In the genomic region with DNA sequence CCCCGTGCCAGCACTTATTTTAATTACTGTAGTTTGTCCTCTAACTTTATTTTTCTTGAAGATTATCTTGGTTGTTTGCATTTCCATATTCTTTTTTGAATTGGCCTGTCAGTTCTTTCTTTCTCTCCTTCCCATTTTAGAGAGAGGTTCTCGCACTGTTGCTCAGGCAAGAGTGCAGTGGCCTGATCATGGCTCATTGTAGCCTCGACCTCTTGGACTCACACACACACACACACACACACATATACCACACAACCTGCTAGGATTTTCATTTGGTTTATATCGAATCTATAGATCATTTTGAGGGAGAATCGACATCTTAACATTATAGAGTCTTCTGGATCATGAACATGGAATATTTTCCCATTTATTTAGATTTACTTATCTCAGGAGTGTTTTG, we compare ENCODE assay signal across 25 cellular contexts. TPM values are rescaled to one million over a fixed set of nuclear protein-coding genes. Genes with fewer than 3 reads are reported as not detected.
DNase-seq lines count a peak whose midpoint lies in the region; ATAC-seq and TF ChIP-seq lines count a peak whose summit lies in the region.
"Had no signal": no experiment of that assay in that cellular context is flagged by ENCODE, and none has a peak within 500 bp of the region (broad histone marks: within the 10 kb centered on the region; RNA-seq: fewer than 3 reads in every experiment).

No MANE protein-coding gene starts in this region.

- intact Hi-C loops in activated CD4-positive, alpha-beta T cell treated with anti-CD3 and anti-CD28 coated beads for 36 hours (cut with DNase I, micrococcal nuclease): no loop called here

- peaks cover 69% of the 10 kb centered on the region for H3K4me1 Mint-ChIP-seq in activated CD4-positive, alpha-beta T cell treated with anti-CD3 and anti-CD28 coated beads for 36 hours
- H3K4me1 Mint-ChIP-seq in GM23338 (peaks cover 66% of the 10 kb centered on the region), brain (peaks cover 75% of the 10 kb centered on the region)
- H3K4me1 Mint-ChIP-seq in natural killer cell treated with Interleukin-12 subunit alpha and Interleukin-12 subunit beta and Interleukin-15 and Interleukin-18, amount 100 ng/mL, for 72 hours (ENCODE audit: low read depth in 2 of 2): peaks cover 44 to 48% of the 10 kb centered on the region in 2 donors

- no peak for ATAC-seq in activated CD4-positive, alpha-beta T cell treated with anti-CD3 and anti-CD28 coated beads for 36 hours
- ATAC-seq in GM23338 (no peak), HG02642 (IDR thresholded peaks at IDR 0.05; ENCODE audit: poor library complexity, unreplicated experiment) (no peak)
- ATAC-seq in natural killer cell treated with Interleukin-12 subunit alpha and Interleukin-12 subunit beta and Interleukin-15 and Interleukin-18, amount 100 ng/mL, for 72 hours: no peak
- ATAC-seq: naive thymus-derived CD8-positive, alpha-beta T cell; SK-N-SH treated with all-trans-retinoic acid at 6 μM for 48 hours had no signal

- DNase-seq in activated CD4-positive, alpha-beta T cell treated with anti-CD3 and anti-CD28 coated beads for 36 hours: no peak
- DNase-seq in activated CD4-positive, alpha-beta T cell treated with anti-CD3 and anti-CD28 coated beads for 4 hours: no peak
- DNase-seq in GM23338 (ENCODE audit: low spot score) (no peak), NCI-H128 (lab: John Stamatoyannopoulos, UW; ENCODE audit: unreplicated experiment) (no peak)
- DNase-seq in natural killer cell treated with Interleukin-12 subunit alpha and Interleukin-12 subunit beta and Interleukin-15 and Interleukin-18, amount 100 ng/mL, for 72 hours (ENCODE audit: low spot score): no peak
- no peak for DNase-seq in activated CD4-positive, alpha-beta T cell treated with anti-CD3 and anti-CD28 coated beads, Interleukin-2, amount 50 U/mL, for 1 hour
- DNase-seq: 8988T; activated gamma-delta T cell; AML-193; effector memory CD4-positive, alpha-beta T cell; esophagus squamous epithelium; kidney glomerular epithelial cell; mesendoderm; naive thymus-derived CD8-positive, alpha-beta T cell; NCI-H1436; NCI-H526; posterior cingulate gyrus; stimulated activated naive CD4-positive, alpha-beta T cell treated with Interleukin-2 at 50 U/mL for 16 hours; T1000; upper lobe of left lung had no signal

- POLR2A ChIA-PET in activated CD4-positive, alpha-beta T cell treated with anti-CD3 and anti-CD28 coated beads for 36 hours (lab: Charles Lee): no interaction called here

- H3K27me3 Mint-ChIP-seq in activated CD4-positive, alpha-beta T cell treated with anti-CD3 and anti-CD28 coated beads for 36 hours: no peaks in the 10 kb centered on the region
- peaks cover 6% of the 10 kb centered on the region for H3K27me3 Mint-ChIP-seq in GM23338 (ENCODE audit: insufficient read depth, low read depth, poor library complexity)
- H3K27me3 Mint-ChIP-seq in brain: no peaks in the 10 kb centered on the region
- H3K27me3 Mint-ChIP-seq in natural killer cell treated with Interleukin-12 subunit alpha and Interleukin-12 subunit beta and Interleukin-15 and Interleukin-18, amount 100 ng/mL, for 72 hours: no peaks in the 10 kb centered on the region
- H3K27me3 Mint-ChIP-seq: naive thymus-derived CD8-positive, alpha-beta T cell had no signal

- peaks cover 46% of the 10 kb centered on the region for H3K36me3 Mint-ChIP-seq in activated CD4-positive, alpha-beta T cell treated with anti-CD3 and anti-CD28 coated beads for 36 hours (ENCODE audit: low read depth)
- H3K36me3 Mint-ChIP-seq in GM23338 (ENCODE audit: low read depth) (peaks cover 43% of the 10 kb centered on the region), brain (peaks cover 82% of the 10 kb centered on the region)
- H3K36me3 Mint-ChIP-seq in natural killer cell treated with Interleukin-12 subunit alpha and Interleukin-12 subunit beta and Interleukin-15 and Interleukin-18, amount 100 ng/mL, for 72 hours: peaks cover 15% of the 10 kb centered on the region

- no peaks in the 10 kb centered on the region for H3K9me3 Mint-ChIP-seq in activated CD4-positive, alpha-beta T cell treated with anti-CD3 and anti-CD28 coated beads for 36 hours (ENCODE audit: low read depth)
- peaks cover 10% of the 10 kb centered on the region; the same call in 2 of the 3 replicates for H3K9me3 Mint-ChIP-seq in GM23338
- H3K9me3 Mint-ChIP-seq in brain: peaks cover 0 to 13% (median 5%) of the 10 kb centered on the region in 5 experiments
- H3K9me3 Mint-ChIP-seq in natural killer cell treated with Interleukin-12 subunit alpha and Interleukin-12 subunit beta and Interleukin-15 and Interleukin-18, amount 100 ng/mL, for 72 hours: no peaks in the 10 kb centered on the region
- H3K9me3 Mint-ChIP-seq: naive thymus-derived CD8-positive, alpha-beta T cell had no signal

- peaks cover 32% of the 10 kb centered on the region for H4K20me1 ChIP-seq in GM23338 (replicated peaks; ENCODE audit: insufficient read depth)

- peaks cover 5% of the 10 kb centered on the region; the same call in 1 of the 2 replicates for H3K36me3 ChIP-seq in GM23338 (ENCODE audit: insufficient read depth)

- H3K79me2 ChIP-seq in GM23338 (replicated peaks; ENCODE audit: insufficient read depth): peaks cover 100% of the 10 kb centered on the region

- CTCF ChIA-PET in activated CD4-positive, alpha-beta T cell treated with anti-CD3 and anti-CD28 coated beads for 36 hours (lab: Charles Lee): interaction anchor here (0.7 to 2.5 kb wide), 2 partner anchors 9 to 11 kb away, joined by 5 to 7 read pairs; no protein-coding TSS in a partner anchor

- no peaks in the 10 kb centered on the region for H3K9me2 ChIP-seq in GM23338 (ENCODE audit: insufficient read depth)

- H3K4me1 ChIP-seq in GM23338 (ENCODE audit: insufficient read depth): peaks cover 68% of the 10 kb centered on the region

- H3K27me3 ChIP-seq in GM23338 (ENCODE audit: insufficient read depth): no peaks in the 10 kb centered on the region
- H3K27me3 ChIP-seq: ascending aorta, esophagus squamous epithelium, upper lobe of left lung had no signal

- no peak overlapping the region for H2AFZ ChIP-seq in GM23338

- peak overlapping the region; percentile 19 for H3K27ac Mint-ChIP-seq in activated CD4-positive, alpha-beta T cell treated with anti-CD3 and anti-CD28 coated beads for 36 hours
- peak overlapping the region; percentile 34; the same call in 1 of the 2 replicates for H3K27ac Mint-ChIP-seq in GM23338
- peak overlapping the region in 2 of 5 experiments; percentile 1 to 36 for H3K27ac Mint-ChIP-seq in brain
- H3K27ac Mint-ChIP-seq in natural killer cell treated with Interleukin-12 subunit alpha and Interleukin-12 subunit beta and Interleukin-15 and Interleukin-18, amount 100 ng/mL, for 72 hours: peak overlapping the region; percentile 8 to 38

- peak overlapping the region; percentile 16 for H3K4me2 ChIP-seq in GM23338

- H3K27ac ChIP-seq in GM23338 (ENCODE audit: low read depth): no peak overlapping the region
- H3K27ac ChIP-seq: ascending aorta, RWPE1 had no signal

- TF ChIP-seq CTCF in GM23338 (conservative IDR thresholded peaks at IDR 0.05; ENCODE audit: low read depth in 2 of 2): no peak
- TF ChIP-seq CTCF in brain (conservative IDR thresholded peaks at IDR 0.05): no peak

- H3F3A ChIP-seq in GM23338 (replicated peaks; ENCODE audit: low read depth): no peaks in the 10 kb centered on the region; the same call in 1 of the 2 replicates

- H3K4me3 ChIP-seq in GM23338: no peak overlapping the region
- H3K4me3 ChIP-seq: ascending aorta, esophagus squamous epithelium, upper lobe of left lung had no signal

- no peak overlapping the region for H3K4me3 Mint-ChIP-seq in activated CD4-positive, alpha-beta T cell treated with anti-CD3 and anti-CD28 coated beads for 36 hours
- no peak overlapping the region for H3K4me3 Mint-ChIP-seq in GM23338
- peak overlapping the region in 3 of 5 experiments; percentile 4 to 9 (median 5) for H3K4me3 Mint-ChIP-seq in brain
- H3K4me3 Mint-ChIP-seq in natural killer cell treated with Interleukin-12 subunit alpha and Interleukin-12 subunit beta and Interleukin-15 and Interleukin-18, amount 100 ng/mL, for 72 hours: no peak overlapping the region

TF ChIP-seq in GM23338, 12 proteins besides CTCF, POLR2A, EP300 and RAD21 (continues in another document):
- TF ChIP-seq JUNB (IDR thresholded peaks at IDR 0.05; ENCODE audit: unreplicated experiment): no peak
- TF ChIP-seq ZNF114 (CRISPR knock-in tag; IDR thresholded peaks at IDR 0.05): no peak

RNA-seq across cellular contexts. Expression of gene FEM1B, which starts 8.7 kb away (rescaled TPM):
- total RNA-seq in activated CD4-positive, alpha-beta T cell treated with anti-CD3 and anti-CD28 coated beads for 36 hours: 10 to 100 TPM; 41.1 to 50.0 TPM
- total RNA-seq in GM23338 (2014; rRNA removed; shearing (Covaris generic)): 82.0 and 82.4 TPM in 2 replicates
- polyA plus RNA-seq in GM23338 (2016; fragmentation: Nextera tagmentation; extraction: Ambion mirVana) (11.6 and 13.0 TPM in 2 replicates), brain (ENCODE audit: insufficient read depth, low read depth, low replicate concordance) (15.5 TPM)
- 10 to 100 TPM; 47.9 to 49.7 TPM for total RNA-seq in natural killer cell treated with Interleukin-12 subunit alpha and Interleukin-12 subunit beta and Interleukin-15 and Interleukin-18, amount 100 ng/mL, for 72 hours

RNA-seq across cellular contexts. Expression of gene CLN6, which starts 56.7 kb away (rescaled TPM):
- total RNA-seq in activated CD4-positive, alpha-beta T cell treated with anti-CD3 and anti-CD28 coated beads for 36 hours: 10 to 100 TPM; 45.1 to 48.2 TPM
- total RNA-seq in GM23338 (2014; rRNA removed; shearing (Covaris generic)): 69.5 and 87.4 TPM in 2 replicates
- polyA plus RNA-seq in GM23338 (2016; fragmentation: Nextera tagmentation; extraction: Ambion mirVana) (20.0 and 20.7 TPM in 2 replicates), brain (ENCODE audit: insufficient read depth, low read depth, low replicate concordance) (21.5 TPM)
- 100 to 1,000 TPM in 1 of 2 donors, 10 to 100 TPM in 1; 41.5 to 129 TPM for total RNA-seq in natural killer cell treated with Interleukin-12 subunit alpha and Interleukin-12 subunit beta and Interleukin-15 and Interleukin-18, amount 100 ng/mL, for 72 hours

Comparison
In these comparisons a context has a peak if more than half of its experiments do, and no peak if none do; other contexts are left out.
1. H3K4me3 Mint-ChIP-seq: peak in brain (3 of 5); none in activated CD4-positive, alpha-beta T cell treated with anti-CD3 and anti-CD28 coated beads for 36 hours (single experiment), GM23338 (single experiment) and natural killer cell treated with Interleukin-12 subunit alpha and Interleukin-12 subunit beta and Interleukin-15 and Interleukin-18, amount 100 ng/mL, for 72 hours (single experiment).